Comparison of ENCODE assay signal across 40 cellular contexts in the genomic region with DNA sequence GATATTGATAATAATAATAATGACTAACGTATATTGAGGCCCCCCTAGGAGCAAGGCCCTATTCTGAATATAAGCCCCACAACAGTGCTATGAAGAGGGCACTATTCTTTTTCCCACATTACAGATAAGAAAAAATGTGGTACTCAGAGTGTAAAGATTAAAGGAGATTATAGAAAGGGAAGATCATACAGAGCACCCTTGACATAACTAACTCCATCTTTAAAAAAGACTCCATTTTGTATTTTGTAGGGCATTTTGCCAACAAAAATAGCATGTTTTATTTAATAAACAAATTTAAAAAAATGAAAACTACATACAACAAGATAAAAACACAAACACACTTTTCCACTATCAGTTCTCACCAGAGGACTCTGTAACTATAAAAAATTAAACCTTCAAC. TPM values are rescaled to one million over a fixed set of nuclear protein-coding genes. Genes with fewer than 3 reads are reported as not detected.
"Had no signal": no experiment of that assay in that cellular context is flagged by ENCODE, and none has a peak within 500 bp of the region (broad histone marks: within the 10 kb centered on the region; RNA-seq: fewer than 3 reads in every experiment).

No MANE protein-coding gene starts in this region.

- H3K27ac Mint-ChIP-seq: activated CD4-positive, alpha-beta memory T cell treated with anti-CD3 and anti-CD28 coated beads, Interleukin-2, amount 10 ng/mL, durations not matched to agents 7 days and 5 days; activated CD4-positive, alpha-beta T cell treated with anti-CD3 and anti-CD28 coated beads for 36 hours; activated CD4-positive, alpha-beta T cell treated with anti-CD3 and anti-CD28 coated beads, Interleukin-2, amount 10 ng/mL, durations not matched to agents 7 days and 5 days; activated CD8-positive, alpha-beta memory T cell treated with anti-CD3 and anti-CD28 coated beads, Interleukin-2, amount 10 ng/mL, durations not matched to agents 7 days and 5 days; activated CD8-positive, alpha-beta T cell treated with anti-CD3 and anti-CD28 coated beads, Interleukin-2, amount 10 ng/mL, durations not matched to agents 7 days and 5 days; activated naive CD4-positive, alpha-beta T cell treated with anti-CD3 and anti-CD28 coated beads, Interleukin-2, amount 10 ng/mL, durations not matched to agents 7 days and 5 days; activated naive CD4-positive, alpha-beta T cell treated with anti-CD3 and anti-CD28 coated beads, Interleukin-2, amount 50 U/mL, for 24 hours; activated naive CD8-positive, alpha-beta T cell; activated naive CD8-positive, alpha-beta T cell treated with anti-CD3 and anti-CD28 coated beads, Interleukin-2, amount 10 ng/mL, durations not matched to agents 7 days and 5 days; activated naive CD8-positive, alpha-beta T cell treated with anti-CD3 and anti-CD28 coated beads, Interleukin-2, amount 50 U/mL, for 24 hours; activated T-cell treated with anti-CD3 and anti-CD28 coated beads, Interleukin-2, amount 50 U/mL, for 24 hours; activated T-helper 2 cell treated with anti-CD3 and anti-CD28 coated beads, Interferon-gamma antibody, Interleukin-2, Interleukin-4, amounts not matched to agents 10 μg/mL and 5 μg/mL and 100 μg/mL, durations not matched to agents 14 hours and 24 hours and 36 hours; T-helper 1 cell treated with Interleukin-12 subunit alpha and Interleukin-12 subunit beta and Interleukin-4 antibody, amounts not matched to agents 30 μg/mL and 1 μg/mL, for 36 hours; T-helper 2 cell treated with Interferon-gamma antibody and Interleukin-4, amounts not matched to agents 5 μg/mL and 100 μg/mL, for 36 hours; WTC11 had no signal

- H3K36me3 ChIP-seq: brain microvascular endothelial cell, breast epithelium, WERI-Rb-1 had no signal

- ATAC-seq: activated CD4-positive, alpha-beta T cell treated with anti-CD3 and anti-CD28 coated beads for 36 hours; activated CD4-positive, CD25-positive, alpha-beta regulatory T cell treated with anti-CD3 and anti-CD28 coated beads, Interleukin-2, amount 50 U/mL, for 24 hours; activated CD8-positive, alpha-beta memory T cell treated with anti-CD3 and anti-CD28 coated beads, Interleukin-2, amount 10 ng/mL, durations not matched to agents 7 days and 5 days; activated CD8-positive, alpha-beta T cell treated with anti-CD3 and anti-CD28 coated beads, Interleukin-2, amount 10 ng/mL, durations not matched to agents 7 days and 5 days; activated naive CD8-positive, alpha-beta T cell treated with anti-CD3 and anti-CD28 coated beads, Interleukin-2, amount 50 U/mL, for 24 hours; body of pancreas; WTC11 had no signal

- H3K9me3 Mint-ChIP-seq: activated CD4-positive, alpha-beta memory T cell treated with anti-CD3 and anti-CD28 coated beads, Interleukin-2, amount 10 ng/mL, durations not matched to agents 7 days and 5 days; activated CD4-positive, alpha-beta T cell treated with anti-CD3 and anti-CD28 coated beads, Interleukin-2, amount 10 ng/mL, durations not matched to agents 7 days and 5 days; activated naive CD4-positive, alpha-beta T cell treated with anti-CD3 and anti-CD28 coated beads, Interleukin-2, amount 10 ng/mL, durations not matched to agents 7 days and 5 days; activated naive CD4-positive, alpha-beta T cell treated with anti-CD3 and anti-CD28 coated beads, Interleukin-2, amount 50 U/mL, for 24 hours; activated naive CD8-positive, alpha-beta T cell treated with anti-CD3 and anti-CD28 coated beads, Interleukin-2, amount 10 ng/mL, durations not matched to agents 7 days and 5 days; activated naive CD8-positive, alpha-beta T cell treated with anti-CD3 and anti-CD28 coated beads, Interleukin-2, amount 50 U/mL, for 24 hours; activated T-cell treated with anti-CD3 and anti-CD28 coated beads, Interleukin-2, amount 50 U/mL, for 24 hours; activated T-helper 2 cell treated with anti-CD3 and anti-CD28 coated beads, Interferon-gamma antibody, Interleukin-2, Interleukin-4, amounts not matched to agents 10 μg/mL and 5 μg/mL and 100 μg/mL, durations not matched to agents 14 hours and 24 hours and 36 hours; central memory CD8-positive, alpha-beta T cell; T-helper 1 cell treated with Interleukin-12 subunit alpha and Interleukin-12 subunit beta and Interleukin-4 antibody, amounts not matched to agents 30 μg/mL and 1 μg/mL, for 36 hours; T-helper 2 cell treated with Interferon-gamma antibody and Interleukin-4, amounts not matched to agents 5 μg/mL and 100 μg/mL, for 36 hours; WTC11 had no signal

- H3K4me1 Mint-ChIP-seq: activated CD4-positive, alpha-beta memory T cell treated with anti-CD3 and anti-CD28 coated beads, Interleukin-2, amount 10 ng/mL, durations not matched to agents 7 days and 5 days; activated CD4-positive, alpha-beta T cell treated with anti-CD3 and anti-CD28 coated beads for 36 hours; activated CD4-positive, alpha-beta T cell treated with anti-CD3 and anti-CD28 coated beads, Interleukin-2, amount 10 ng/mL, durations not matched to agents 7 days and 5 days; activated CD8-positive, alpha-beta memory T cell treated with anti-CD3 and anti-CD28 coated beads, Interleukin-2, amount 10 ng/mL, durations not matched to agents 7 days and 5 days; activated naive CD4-positive, alpha-beta T cell treated with anti-CD3 and anti-CD28 coated beads, Interleukin-2, amount 10 ng/mL, durations not matched to agents 7 days and 5 days; activated naive CD4-positive, alpha-beta T cell treated with anti-CD3 and anti-CD28 coated beads, Interleukin-2, amount 50 U/mL, for 24 hours; activated naive CD8-positive, alpha-beta T cell treated with anti-CD3 and anti-CD28 coated beads, Interleukin-2, amount 10 ng/mL, durations not matched to agents 7 days and 5 days; activated naive CD8-positive, alpha-beta T cell treated with anti-CD3 and anti-CD28 coated beads, Interleukin-2, amount 50 U/mL, for 24 hours; central memory CD8-positive, alpha-beta T cell had no signal

- FAIRE-seq: astrocyte, TTC549 had no signal

- H3K27me3 Mint-ChIP-seq: activated CD4-positive, alpha-beta memory T cell treated with anti-CD3 and anti-CD28 coated beads, Interleukin-2, amount 10 ng/mL, durations not matched to agents 7 days and 5 days; activated CD8-positive, alpha-beta memory T cell treated with anti-CD3 and anti-CD28 coated beads, Interleukin-2, amount 10 ng/mL, durations not matched to agents 7 days and 5 days; activated naive CD4-positive, alpha-beta T cell treated with anti-CD3 and anti-CD28 coated beads, Interleukin-2, amount 10 ng/mL, durations not matched to agents 7 days and 5 days; activated naive CD8-positive, alpha-beta T cell treated with anti-CD3 and anti-CD28 coated beads, Interleukin-2, amount 50 U/mL, for 24 hours; activated T-cell treated with anti-CD3 and anti-CD28 coated beads, Interleukin-2, amount 50 U/mL, for 24 hours; central memory CD8-positive, alpha-beta T cell had no signal

- H3K27me3 ChIP-seq: body of pancreas, brain microvascular endothelial cell, breast epithelium had no signal

- DNase-seq: activated CD4-positive, alpha-beta memory T cell treated with anti-CD3 and anti-CD28 coated beads, Interleukin-2, amount 10 ng/mL, durations not matched to agents 7 days and 5 days; activated CD4-positive, alpha-beta T cell treated with anti-CD3 and anti-CD28 coated beads for 1 hour; activated CD4-positive, alpha-beta T cell treated with anti-CD3 and anti-CD28 coated beads for 36 hours; activated CD4-positive, alpha-beta T cell treated with anti-CD3 and anti-CD28 coated beads for 48 hours; activated CD4-positive, alpha-beta T cell treated with anti-CD3 and anti-CD28 coated beads, Interleukin-2, amount 10 ng/mL, durations not matched to agents 7 days and 5 days; activated CD4-positive, alpha-beta T cell treated with anti-CD3 and anti-CD28 coated beads, Interleukin-2, amount 50 U/mL, for 48 hours; activated CD4-positive, CD25-positive, alpha-beta regulatory T cell; activated CD8-positive, alpha-beta memory T cell treated with anti-CD3 and anti-CD28 coated beads for 24 hours; activated CD8-positive, alpha-beta memory T cell treated with anti-CD3 and anti-CD28 coated beads, Interleukin-2, amount 10 ng/mL, durations not matched to agents 7 days and 5 days; activated CD8-positive, alpha-beta memory T cell treated with anti-CD3 and anti-CD28 coated beads, Interleukin-2, amount 50 U/mL, for 48 hours; activated CD8-positive, alpha-beta T cell treated with anti-CD3 and anti-CD28 coated beads, Interleukin-2, amount 10 ng/mL, durations not matched to agents 7 days and 5 days; activated effector memory CD4-positive, alpha-beta T cell treated with Interleukin-2 at 50 U/mL for 16 hours; activated gamma-delta T cell; activated naive CD4-positive, alpha-beta T cell treated with anti-CD3 and anti-CD28 coated beads, Interleukin-2, amount 10 ng/mL, durations not matched to agents 7 days and 5 days; activated naive CD4-positive, alpha-beta T cell treated with Interleukin-2 at 50 U/mL for 16 hours; activated naive CD8-positive, alpha-beta T cell treated with anti-CD3 and anti-CD28 coated beads, Interleukin-2, amount 10 ng/mL, durations not matched to agents 7 days and 5 days; activated naive CD8-positive, alpha-beta T cell treated with anti-CD3 and anti-CD28 coated beads, Interleukin-2, amount 50 U/mL, for 24 hours; activated T-cell treated with anti-CD3 and anti-CD28 coated beads, Interleukin-2, amount 50 U/mL, for 24 hours; activated T-cell treated with anti-CD3 and anti-CD28 coated beads, Interleukin-2, amount 50 U/mL, for 48 hours; amygdala; anterior cingulate cortex; body of pancreas; brain microvascular endothelial cell; caudate nucleus; cerebellar nuclear complex; T-helper 1 cell; T-helper 2 cell; T-helper 9 cell; WERI-Rb-1 had no signal

- H3K36me3 Mint-ChIP-seq: activated CD8-positive, alpha-beta memory T cell treated with anti-CD3 and anti-CD28 coated beads, Interleukin-2, amount 10 ng/mL, durations not matched to agents 7 days and 5 days; activated naive CD4-positive, alpha-beta T cell treated with anti-CD3 and anti-CD28 coated beads, Interleukin-2, amount 10 ng/mL, durations not matched to agents 7 days and 5 days; activated naive CD4-positive, alpha-beta T cell treated with anti-CD3 and anti-CD28 coated beads, Interleukin-2, amount 50 U/mL, for 24 hours; activated naive CD8-positive, alpha-beta T cell; activated naive CD8-positive, alpha-beta T cell treated with anti-CD3 and anti-CD28 coated beads, Interleukin-2, amount 10 ng/mL, durations not matched to agents 7 days and 5 days; WTC11 had no signal

- H3K9me3 ChIP-seq: body of pancreas, breast epithelium had no signal

- H3K27ac ChIP-seq: brain microvascular endothelial cell, breast epithelium, WERI-Rb-1 had no signal

- H3K4me1 ChIP-seq: breast epithelium had no signal

- H3K4me3 Mint-ChIP-seq: activated CD4-positive, alpha-beta memory T cell treated with anti-CD3 and anti-CD28 coated beads, Interleukin-2, amount 10 ng/mL, durations not matched to agents 7 days and 5 days; activated CD4-positive, alpha-beta T cell treated with anti-CD3 and anti-CD28 coated beads for 36 hours; activated CD4-positive, alpha-beta T cell treated with anti-CD3 and anti-CD28 coated beads, Interleukin-2, amount 10 ng/mL, durations not matched to agents 7 days and 5 days; activated CD8-positive, alpha-beta memory T cell treated with anti-CD3 and anti-CD28 coated beads, Interleukin-2, amount 10 ng/mL, durations not matched to agents 7 days and 5 days; activated CD8-positive, alpha-beta T cell treated with anti-CD3 and anti-CD28 coated beads, Interleukin-2, amount 10 ng/mL, durations not matched to agents 7 days and 5 days; activated naive CD4-positive, alpha-beta T cell treated with anti-CD3 and anti-CD28 coated beads, Interleukin-2, amount 10 ng/mL, durations not matched to agents 7 days and 5 days; activated naive CD4-positive, alpha-beta T cell treated with anti-CD3 and anti-CD28 coated beads, Interleukin-2, amount 50 U/mL, for 24 hours; activated naive CD8-positive, alpha-beta T cell; activated naive CD8-positive, alpha-beta T cell treated with anti-CD3 and anti-CD28 coated beads, Interleukin-2, amount 10 ng/mL, durations not matched to agents 7 days and 5 days; activated naive CD8-positive, alpha-beta T cell treated with anti-CD3 and anti-CD28 coated beads, Interleukin-2, amount 50 U/mL, for 24 hours; activated T-cell treated with anti-CD3 and anti-CD28 coated beads, Interleukin-2, amount 50 U/mL, for 24 hours; central memory CD8-positive, alpha-beta T cell; T-helper 1 cell treated with Interleukin-12 subunit alpha and Interleukin-12 subunit beta and Interleukin-4 antibody, amounts not matched to agents 30 μg/mL and 1 μg/mL, for 36 hours; T-helper 2 cell treated with Interferon-gamma antibody and Interleukin-4, amounts not matched to agents 5 μg/mL and 100 μg/mL, for 36 hours; WTC11 had no signal

- H3K4me3 ChIP-seq: body of pancreas, breast epithelium had no signal

RNA-seq across cellular contexts. Expression of a gene that starts 42.1 kb away (rescaled TPM):
- total RNA-seq: activated CD4-positive, alpha-beta memory T cell treated with anti-CD3 and anti-CD28 coated beads, Interleukin-2, amount 10 ng/mL, durations not matched to agents 7 days and 5 days; activated CD4-positive, alpha-beta T cell treated with anti-CD3 and anti-CD28 coated beads for 36 hours; activated CD4-positive, alpha-beta T cell treated with anti-CD3 and anti-CD28 coated beads, Interleukin-2, amount 10 ng/mL, durations not matched to agents 7 days and 5 days; activated naive CD8-positive, alpha-beta T cell treated with anti-CD3 and anti-CD28 coated beads, Interleukin-2, amount 10 ng/mL, durations not matched to agents 7 days and 5 days; activated T-helper 2 cell treated with anti-CD3 and anti-CD28 coated beads, Interferon-gamma antibody, Interleukin-2, Interleukin-4, amounts not matched to agents 10 μg/mL and 5 μg/mL and 100 μg/mL, durations not matched to agents 14 hours and 24 hours and 36 hours had no signal

RNA-seq across cellular contexts. Expression of a gene that starts 50.0 kb away (rescaled TPM):
- total RNA-seq: activated naive CD8-positive, alpha-beta T cell treated with anti-CD3 and anti-CD28 coated beads, Interleukin-2, amount 10 ng/mL, durations not matched to agents 7 days and 5 days had no signal
